Comparison of ENCODE assay signal across 14 cellular contexts in the genomic region with DNA sequence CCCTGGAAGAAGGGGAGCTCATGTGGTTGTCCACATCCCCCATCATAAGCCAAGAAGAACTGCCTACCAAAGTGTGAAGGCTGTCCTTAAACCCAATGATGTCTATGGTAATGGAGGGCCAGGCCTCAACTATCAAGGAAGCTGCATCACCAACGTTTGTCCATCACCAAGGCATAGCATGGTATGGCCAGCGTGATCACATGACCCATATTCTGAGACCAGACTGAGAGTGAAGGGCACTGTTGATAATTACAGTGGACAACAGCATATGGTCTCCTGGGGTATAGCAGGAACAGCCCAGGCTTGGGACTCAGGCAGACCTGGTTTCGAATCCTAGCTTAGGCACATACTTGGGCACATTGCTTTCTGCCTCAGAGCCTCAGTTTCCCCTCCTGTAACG.
DNase-seq lines count a peak whose midpoint lies in the region; ATAC-seq, FAIRE-seq and TF ChIP-seq lines count a peak whose summit lies in the region.
"Had no signal": no experiment of that assay in that cellular context is flagged by ENCODE, and none has a peak within 500 bp of the region (broad histone marks: within the 10 kb centered on the region; RNA-seq: fewer than 3 reads in every experiment).

No MANE protein-coding gene starts in this region.

- no peaks in the 10 kb centered on the region for H3K79me2 ChIP-seq in K562 (ENCODE audit: control insufficient read depth, insufficient read depth, low read length)

- no peaks in the 10 kb centered on the region for H3K79me1 ChIP-seq in mesenchymal stem cell (replicated peaks; ENCODE audit: low read length, poor library complexity, severe bottlenecking)

- H3K4me1 ChIP-seq in K562 (replicated peaks in 1 of 2; ENCODE audit: control insufficient read depth in 2 of 2, insufficient read depth in 2 of 2, low read length in 2 of 2) (peaks cover 44 to 46% of the 10 kb centered on the region in 2 experiments), mesenchymal stem cell (ENCODE audit: control insufficient read depth, insufficient read depth, low read depth, low read length) (peaks cover 2% of the 10 kb centered on the region), spleen (peaks cover 3 to 82% (median 35%) of the 10 kb centered on the region in 6 donors), suprapubic skin (peaks cover 43% of the 10 kb centered on the region)
- H3K4me1 ChIP-seq: A549 had no signal

- peak overlapping the region in 1 of 2 experiments; percentile 37 for H3K18ac ChIP-seq in mesenchymal stem cell (ENCODE audit: low read depth in 1 of 2, low read length in 2 of 2)

- H3K36me3 ChIP-seq in K562 (ENCODE audit: control insufficient read depth, insufficient read depth, low read length) (no peaks in the 10 kb centered on the region), mesenchymal stem cell (ENCODE audit: control insufficient read depth in 1 of 2, insufficient read depth in 2 of 2, low read depth in 1 of 2, low read length in 2 of 2) (no peaks in the 10 kb centered on the region), spleen (no peaks in the 10 kb centered on the region), suprapubic skin (no peaks in the 10 kb centered on the region)

- DNase-seq in HL-60 (ENCODE audit: low read depth in 1 of 2, low spot score in 1 of 2) = no peak
- DNase-seq in K562 (ENCODE audit: extremely low read depth in 1 of 4, low spot score in 3 of 4) = no peak
- no peak for DNase-seq in mesenchymal stem cell
- DNase-seq in spleen = no peak
- no peak for DNase-seq in suprapubic skin (ENCODE audit: low spot score in 2 of 2)
- DNase-seq in foreskin fibroblast = no peak
- DNase-seq: Calu3, DMS 273 treated with DMSO at 0.1 percent for 48 hours, H7, IMR-90 had no signal

- in situ Hi-C loops in K562 (cut with MboI) = no loop called here

- no peak for TF ChIP-seq CTCF in HL-60 (IDR thresholded peaks at IDR 0.05; ENCODE audit: insufficient read depth, low read length)
- no peak for TF ChIP-seq CTCF in K562 (IDR thresholded peaks at IDR 0.05 in 2 of 3, conservative IDR thresholded peaks at IDR 0.05 in 1 of 3; ENCODE audit: insufficient read depth in 2 of 3, low read depth in 1 of 3, low read length in 3 of 3)
- no peak for TF ChIP-seq CTCF in spleen (IDR thresholded peaks at IDR 0.05 in 8 of 11, conservative IDR thresholded peaks at IDR 0.05 in 3 of 11)
- TF ChIP-seq CTCF in suprapubic skin (IDR thresholded peaks at IDR 0.05) = no peak
- TF ChIP-seq CTCF in foreskin fibroblast (IDR thresholded peaks at IDR 0.05; ENCODE audit: low read depth, low read length) = no peak

- H2BK5ac ChIP-seq in mesenchymal stem cell (ENCODE audit: low read depth, low read length, poor library complexity, severe bottlenecking) = no peak overlapping the region

- CTCF ChIA-PET in K562 (lab: Yijun Ruan, JAX; ENCODE audit: low intra/inter-chr PET ratio) = no interaction called here

- H3K9me1 ChIP-seq in K562 (ENCODE audit: control insufficient read depth, insufficient read depth, low read length) = no peaks in the 10 kb centered on the region

- TF ChIP-seq EP300 in K562 (IDR thresholded peaks at IDR 0.05; ENCODE audit: low read length) = no peak
- no peak for TF ChIP-seq EP300 in suprapubic skin (IDR thresholded peaks at IDR 0.05)

- H2BK120ac ChIP-seq in mesenchymal stem cell (ENCODE audit: low read depth, low read length) = no peak overlapping the region

- no peak overlapping the region for H2AK5ac ChIP-seq in mesenchymal stem cell (ENCODE audit: low read length, severe bottlenecking)

- peak overlapping the region; percentile 30 for H3K4me3 ChIP-seq in HL-60 (replicated peaks; ENCODE audit: insufficient read depth, low read length)
- H3K4me3 ChIP-seq in K562 = no peak overlapping the region
- H3K4me3 ChIP-seq in mesenchymal stem cell (ENCODE audit: insufficient read depth in 1 of 2, low read depth in 1 of 2, low read length in 2 of 2) = no peak overlapping the region
- no peak overlapping the region for H3K4me3 ChIP-seq in spleen
- H3K4me3 ChIP-seq in suprapubic skin = no peak overlapping the region
- H3K4me3 ChIP-seq in foreskin fibroblast (ENCODE audit: low read depth in 1 of 2, low read length in 2 of 2) = no peak overlapping the region
- H3K4me3 ChIP-seq: A549 had no signal

- peak overlapping the region; percentile 98 for H2AFZ ChIP-seq in K562 (ENCODE audit: low read depth, low read length)
- no peak overlapping the region for H2AFZ ChIP-seq in mesenchymal stem cell (ENCODE audit: low read depth, low read length)

- H4K91ac ChIP-seq in mesenchymal stem cell (ENCODE audit: low read length) = peak overlapping the region; percentile 23

- H3K27ac ChIP-seq in HL-60 (replicated peaks) (peak overlapping the region; percentile 99), K562 (ENCODE audit: extremely low read depth, low read depth, low read length) (peak overlapping the region; percentile 51), mesenchymal stem cell (ENCODE audit: low read length, poor library complexity, severe bottlenecking) (no peak overlapping the region), spleen (peak overlapping the region in 6 of 8 donors; percentile 51 to 80 (median 72)), suprapubic skin (no peak overlapping the region)
- H3K27ac ChIP-seq: A549, KMS-11 had no signal

- H3K9me3 ChIP-seq in K562 (replicated peaks; ENCODE audit: control insufficient read depth, insufficient read depth, low read depth, low read length) (no peaks in the 10 kb centered on the region), mesenchymal stem cell (ENCODE audit: control insufficient read depth, low read length) (no peaks in the 10 kb centered on the region), spleen (no peaks in the 10 kb centered on the region), suprapubic skin (no peaks in the 10 kb centered on the region)
- H3K9me3 ChIP-seq: A549 had no signal

- BruUV-seq in K562 (replicated peaks; lab: Mats Ljungman, UMichigan) = no TSS peak

- TF ChIP-seq POLR2A in K562 (conservative IDR thresholded peaks at IDR 0.05) (no peak), spleen (IDR thresholded peaks at IDR 0.05) (no peak), suprapubic skin (IDR thresholded peaks at IDR 0.05) (no peak)

- H4K20me1 ChIP-seq in K562 (replicated peaks; ENCODE audit: control insufficient read depth, insufficient read depth, low read length) = no peaks in the 10 kb centered on the region

- POLR2A ChIA-PET in K562 (lab: Yijun Ruan, JAX) = interaction anchor here (0.7 to 1.8 kb wide), 6 partner anchors 9 to 69 kb away, joined by 3 to 7 read pairs (median 3); no protein-coding TSS in a partner anchor

- H3K23ac ChIP-seq in mesenchymal stem cell (ENCODE audit: low read length in 2 of 2) = no peak overlapping the region

- H3K4me2 ChIP-seq in K562 (ENCODE audit: insufficient read depth, low read length) (peak overlapping the region; percentile 32), mesenchymal stem cell (ENCODE audit: low read length, poor library complexity, severe bottlenecking) (no peak overlapping the region)
- H3K4me2 ChIP-seq: A549, KMS-11 had no signal

- TF ChIP-seq RAD21 in K562 (CRISPR knock-in tag; conservative IDR thresholded peaks at IDR 0.05 in 1 of 2, IDR thresholded peaks at IDR 0.05 in 1 of 2) = no peak

- no peak overlapping the region for H2BK15ac ChIP-seq in mesenchymal stem cell (ENCODE audit: low read depth, poor library complexity, severe bottlenecking)

- no peak overlapping the region for H2BK12ac ChIP-seq in mesenchymal stem cell (ENCODE audit: low read length in 2 of 2)

- no peak for ATAC-seq in K562
- ATAC-seq in HG02970 (IDR thresholded peaks at IDR 0.05; ENCODE audit: low FRiP score, unreplicated experiment) = no peak
- no peak for ATAC-seq in HG02623 (IDR thresholded peaks at IDR 0.05; ENCODE audit: unreplicated experiment)

- no peak overlapping the region for H3K4ac ChIP-seq in mesenchymal stem cell (ENCODE audit: low read depth in 1 of 2, low read length in 2 of 2)

- intact Hi-C loops in K562 (cut with micrococcal nuclease) = no loop called here
- intact Hi-C loops in spleen (cut with DNase I; ENCODE audit: low total_unique reads) = no loop called here

- WGBS in K562 (ENCODE audit: insufficient coverage, low coverage, missing lambda C conversion rate) = 52% methylated on average over 4 of the region's 4 CpGs
- WGBS in mesenchymal stem cell = 95% methylated on average over 4 of the region's 4 CpGs
- 66 to 82% (median 72%) methylated on average over 4 of the region's 4 CpGs for WGBS in spleen, 5 donors
- 82% methylated on average over 4 of the region's 4 CpGs for WGBS in suprapubic skin

- no peak overlapping the region for H3K14ac ChIP-seq in mesenchymal stem cell (ENCODE audit: low read length in 2 of 2)

- H3K9ac ChIP-seq in K562 (ENCODE audit: insufficient read depth in 1 of 2, low read depth in 2 of 2, low read length in 2 of 2) (peak overlapping the region; percentile 11 to 50; a peak in 3 of 4 replicates), mesenchymal stem cell (ENCODE audit: low read length) (no peak overlapping the region)
- H3K9ac ChIP-seq: KMS-11 had no signal

- H4K8ac ChIP-seq in mesenchymal stem cell (ENCODE audit: low read length) = no peak overlapping the region

- H3K27me3 ChIP-seq in HL-60 (ENCODE audit: insufficient read depth, poor library complexity, severe bottlenecking) (no peaks in the 10 kb centered on the region), K562 (ENCODE audit: control insufficient read depth in 2 of 2, insufficient read depth in 2 of 2, low read length in 2 of 2) (no peaks in the 10 kb centered on the region), mesenchymal stem cell (ENCODE audit: control insufficient read depth in 1 of 2, insufficient read depth in 1 of 2, low read length in 2 of 2) (peaks cover 4 to 8% of the 10 kb centered on the region in 2 experiments), spleen (replicated peaks in 1 of 7) (no peaks in the 10 kb centered on the region), suprapubic skin (no peaks in the 10 kb centered on the region)

- FAIRE-seq in K562 (lab: Jason Lieb, UNC) = no peak
- FAIRE-seq: A549 had no signal

TF ChIP-seq in K562, 482 proteins besides CTCF, POLR2A, EP300 and RAD21 (continues in another document):
- TF ChIP-seq, protein P1, sequence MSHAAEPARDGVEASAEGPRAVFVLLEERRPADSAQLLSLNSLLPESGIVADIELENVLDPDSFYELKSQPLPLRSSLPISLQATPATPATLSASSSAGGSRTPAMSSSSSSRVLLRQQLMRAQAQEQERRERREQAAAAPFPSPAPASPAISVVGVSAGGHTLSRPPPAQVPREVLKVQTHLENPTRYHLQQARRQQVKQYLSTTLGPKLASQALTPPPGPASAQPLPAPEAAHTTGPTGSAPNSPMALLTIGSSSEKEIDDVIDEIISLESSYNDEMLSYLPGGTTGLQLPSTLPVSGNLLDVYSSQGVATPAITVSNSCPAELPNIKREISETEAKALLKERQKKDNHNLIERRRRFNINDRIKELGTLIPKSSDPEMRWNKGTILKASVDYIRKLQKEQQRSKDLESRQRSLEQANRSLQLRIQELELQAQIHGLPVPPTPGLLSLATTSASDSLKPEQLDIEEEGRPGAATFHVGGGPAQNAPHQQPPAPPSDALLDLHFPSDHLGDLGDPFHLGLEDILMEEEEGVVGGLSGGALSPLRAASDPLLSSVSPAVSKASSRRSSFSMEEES (CRISPR knock-in tag; IDR thresholded peaks at IDR 0.05) = peak; percentile 93

Comparison
In these comparisons a context has a peak if more than half of its experiments do, and no peak if none do; other contexts are left out.
1. H3K27ac ChIP-seq: peak in HL-60 (single experiment), K562 (single experiment) and spleen (6 of 8); none in mesenchymal stem cell (single experiment) and suprapubic skin (single experiment).